ENCODE assay signal across 23 cellular contexts in the genomic region with DNA sequence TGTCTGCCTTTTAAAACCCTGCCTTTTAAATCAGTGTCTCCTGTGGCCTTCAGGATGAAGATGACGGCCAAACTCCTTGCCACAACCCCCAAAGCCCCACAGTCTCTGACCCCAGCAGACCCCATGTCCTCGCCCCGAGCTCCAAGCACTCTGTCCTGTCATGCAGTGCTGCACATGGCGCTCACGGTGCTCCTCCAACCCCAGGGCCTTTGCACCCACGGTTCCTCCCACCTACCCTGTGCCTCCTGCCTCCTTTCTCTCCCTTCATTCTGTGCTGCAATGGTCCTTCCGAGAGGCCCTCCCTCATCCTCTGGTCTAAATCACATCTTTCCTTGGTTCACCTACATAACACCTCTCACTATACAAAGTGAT.
DNase-seq lines count a peak whose midpoint lies in the region; ATAC-seq lines count a peak whose summit lies in the region.
"Had no signal": no experiment of that assay in that cellular context is flagged by ENCODE, and none has a peak within 500 bp of the region (broad histone marks: within the 10 kb centered on the region; RNA-seq: fewer than 3 reads in every experiment).

No MANE protein-coding gene starts in this region.

- H2AK5ac ChIP-seq in neuronal stem cell (ENCODE audit: low read depth, low read length): no peak overlapping the region

- H2BK15ac ChIP-seq in neuronal stem cell (ENCODE audit: low read length): no peak overlapping the region

- ATAC-seq in stimulated activated naive CD8-positive, alpha-beta T cell treated with anti-CD3 and anti-CD28 coated beads, Interleukin-15, amount 100 ng/mL, for 72 hours: no peak
- ATAC-seq: GM12878, HCT116 had no signal

- CTCF ChIA-PET in activated CD4-positive, alpha-beta memory T cell treated with anti-CD3 and anti-CD28 coated beads, Interleukin-2, amount 10 ng/mL, durations not matched to agents 7 days and 5 days (lab: Charles Lee): no interaction called here
- CTCF ChIA-PET in activated CD4-positive, alpha-beta memory T cell treated with anti-CD3 and anti-CD28 coated beads for 36 hours (lab: Charles Lee): no interaction called here

- no peak for DNase-seq in activated CD4-positive, alpha-beta memory T cell treated with anti-CD3 and anti-CD28 coated beads, Interleukin-2, amount 10 ng/mL, durations not matched to agents 7 days and 5 days
- DNase-seq in activated CD4-positive, alpha-beta memory T cell treated with anti-CD3 and anti-CD28 coated beads for 36 hours: no peak
- DNase-seq in stimulated activated naive CD8-positive, alpha-beta T cell treated with anti-CD3 and anti-CD28 coated beads, Interleukin-15, amount 100 ng/mL, for 72 hours: no peak
- DNase-seq in neuronal stem cell (ENCODE audit: low spot score): no peak
- no peak for DNase-seq in NOMO-1 treated with dmso at 0.1 percent for 144 hours (lab: John Stamatoyannopoulos, UW; ENCODE audit: unreplicated experiment)
- no peak for DNase-seq in activated T-cell treated with anti-CD3 and anti-CD28 coated beads for 4 hours
- DNase-seq: AML-193; BE2C; CD4-positive, alpha-beta T cell; CD8-positive, alpha-beta memory T cell; DMS 273 treated with DMSO at 0.1 percent for 48 hours; DMS79; EL; GDM1; GM23248; H9; HFFc6 had no signal

- no peak overlapping the region for H3K23ac ChIP-seq in neuronal stem cell (ENCODE audit: low read depth, low read length, poor library complexity)

- H2BK12ac ChIP-seq in neuronal stem cell (ENCODE audit: low read length): no peak overlapping the region

- H3K4me3 ChIP-seq in neuronal stem cell (ENCODE audit: low read length in 2 of 2): no peak overlapping the region
- H3K4me3 ChIP-seq: BLaER1 treated with 17β-estradiol and CSF1 and Interleukin-3, amounts not matched to agents 10 nM and 100 nM; GM12878; GM23248 had no signal

- no peaks in the 10 kb centered on the region for H3K4me1 Mint-ChIP-seq in activated CD4-positive, alpha-beta memory T cell treated with anti-CD3 and anti-CD28 coated beads, Interleukin-2, amount 10 ng/mL, durations not matched to agents 7 days and 5 days
- no peaks in the 10 kb centered on the region for H3K4me1 Mint-ChIP-seq in activated CD4-positive, alpha-beta memory T cell treated with anti-CD3 and anti-CD28 coated beads for 36 hours (ENCODE audit: low read depth)
- H3K4me1 Mint-ChIP-seq in stimulated activated naive CD8-positive, alpha-beta T cell treated with anti-CD3 and anti-CD28 coated beads, Interleukin-15, Interleukin-2, amounts not matched to agents 100 ng/mL and 50 ng/mL, for 24 hours (ENCODE audit: low read depth): no peaks in the 10 kb centered on the region
- no peaks in the 10 kb centered on the region for H3K4me1 Mint-ChIP-seq in stimulated activated naive CD8-positive, alpha-beta T cell treated with anti-CD3 and anti-CD28 coated beads, Interleukin-15, amount 100 ng/mL, for 72 hours
- H3K4me1 Mint-ChIP-seq: CD14-positive monocyte; CD8-positive, alpha-beta memory T cell; H9 had no signal

- no peak overlapping the region for H3K4me3 Mint-ChIP-seq in activated CD4-positive, alpha-beta memory T cell treated with anti-CD3 and anti-CD28 coated beads, Interleukin-2, amount 10 ng/mL, durations not matched to agents 7 days and 5 days
- no peak overlapping the region for H3K4me3 Mint-ChIP-seq in activated CD4-positive, alpha-beta memory T cell treated with anti-CD3 and anti-CD28 coated beads for 36 hours
- no peak overlapping the region for H3K4me3 Mint-ChIP-seq in stimulated activated naive CD8-positive, alpha-beta T cell treated with anti-CD3 and anti-CD28 coated beads, Interleukin-15, Interleukin-2, amounts not matched to agents 100 ng/mL and 50 ng/mL, for 24 hours
- H3K4me3 Mint-ChIP-seq in stimulated activated naive CD8-positive, alpha-beta T cell treated with anti-CD3 and anti-CD28 coated beads, Interleukin-15, amount 100 ng/mL, for 72 hours: no peak overlapping the region
- H3K4me3 Mint-ChIP-seq: CD14-positive monocyte; CD4-positive, alpha-beta T cell; CD8-positive, alpha-beta memory T cell; H9; HFFc6 had no signal

- no CpG with 5 or more reads among the region's 7 CpGs for WGBS in neuronal stem cell (ENCODE audit: extremely low coverage in 2 of 2, insufficient read length in 2 of 2, insufficient replicate concordance in 1 of 2), 2 donors

- no peak overlapping the region for H2BK5ac ChIP-seq in neuronal stem cell (ENCODE audit: low read length)

- peaks cover 8 to 9% of the 10 kb centered on the region in 2 donors for H3K4me1 ChIP-seq in neuronal stem cell (ENCODE audit: control insufficient read depth in 2 of 2, insufficient read depth in 1 of 2, low read depth in 1 of 2, low read length in 2 of 2)
- H3K4me1 ChIP-seq: BE2C had no signal

- H3K9ac ChIP-seq in neuronal stem cell (ENCODE audit: low read depth, low read length, poor library complexity): no peak overlapping the region
- H3K9ac ChIP-seq: BLaER1 treated with 17β-estradiol and CSF1 and Interleukin-3, amounts not matched to agents 10 nM and 100 nM; GM23248 had no signal

- no peak overlapping the region for H2BK120ac ChIP-seq in neuronal stem cell (ENCODE audit: low read depth, low read length)

- H3K79me1 ChIP-seq in neuronal stem cell (ENCODE audit: low read depth, low read length): peaks cover 1% of the 10 kb centered on the region

- no peak overlapping the region for H3K4ac ChIP-seq in neuronal stem cell (ENCODE audit: low read length)

- H4K8ac ChIP-seq in neuronal stem cell (ENCODE audit: low read depth, low read length): no peak overlapping the region

- POLR2A ChIA-PET in activated CD4-positive, alpha-beta memory T cell treated with anti-CD3 and anti-CD28 coated beads, Interleukin-2, amount 10 ng/mL, durations not matched to agents 7 days and 5 days (lab: Charles Lee): no interaction called here
- POLR2A ChIA-PET in activated CD4-positive, alpha-beta memory T cell treated with anti-CD3 and anti-CD28 coated beads for 36 hours (lab: Charles Lee): no interaction called here

- H3K18ac ChIP-seq in neuronal stem cell (ENCODE audit: low read length): no peak overlapping the region

- peak overlapping the region; percentile 11 for H2AFZ ChIP-seq in neuronal stem cell (ENCODE audit: low read length)
- H2AFZ ChIP-seq: GM23248 had no signal

- no peak overlapping the region for H4K91ac ChIP-seq in neuronal stem cell (ENCODE audit: low read depth, low read length, poor library complexity)

- no peak overlapping the region for H3K4me2 ChIP-seq in neuronal stem cell (ENCODE audit: insufficient read depth, low read length, poor library complexity, severe bottlenecking)
- H3K4me2 ChIP-seq: BLaER1 treated with 17β-estradiol and CSF1 and Interleukin-3, amounts not matched to agents 10 nM and 100 nM had no signal

- intact Hi-C loops in activated CD4-positive, alpha-beta memory T cell treated with anti-CD3 and anti-CD28 coated beads for 36 hours (cut with micrococcal nuclease): no loop called here

- no peaks in the 10 kb centered on the region for H3K9me3 Mint-ChIP-seq in activated CD4-positive, alpha-beta memory T cell treated with anti-CD3 and anti-CD28 coated beads, Interleukin-2, amount 10 ng/mL, durations not matched to agents 7 days and 5 days
- no peaks in the 10 kb centered on the region for H3K9me3 Mint-ChIP-seq in activated CD4-positive, alpha-beta memory T cell treated with anti-CD3 and anti-CD28 coated beads for 36 hours
- no peaks in the 10 kb centered on the region for H3K9me3 Mint-ChIP-seq in stimulated activated naive CD8-positive, alpha-beta T cell treated with anti-CD3 and anti-CD28 coated beads, Interleukin-15, Interleukin-2, amounts not matched to agents 100 ng/mL and 50 ng/mL, for 24 hours
- H3K9me3 Mint-ChIP-seq in stimulated activated naive CD8-positive, alpha-beta T cell treated with anti-CD3 and anti-CD28 coated beads, Interleukin-15, amount 100 ng/mL, for 72 hours: no peaks in the 10 kb centered on the region
- H3K9me3 Mint-ChIP-seq: CD14-positive monocyte; CD4-positive, alpha-beta T cell; CD8-positive, alpha-beta memory T cell; H9; HFFc6 had no signal

- H3K36me3 Mint-ChIP-seq in activated CD4-positive, alpha-beta memory T cell treated with anti-CD3 and anti-CD28 coated beads, Interleukin-2, amount 10 ng/mL, durations not matched to agents 7 days and 5 days (ENCODE audit: low read depth): no peaks in the 10 kb centered on the region
- H3K36me3 Mint-ChIP-seq in activated CD4-positive, alpha-beta memory T cell treated with anti-CD3 and anti-CD28 coated beads for 36 hours: no peaks in the 10 kb centered on the region
- no peaks in the 10 kb centered on the region for H3K36me3 Mint-ChIP-seq in stimulated activated naive CD8-positive, alpha-beta T cell treated with anti-CD3 and anti-CD28 coated beads, Interleukin-15, Interleukin-2, amounts not matched to agents 100 ng/mL and 50 ng/mL, for 24 hours (ENCODE audit: low read depth)
- H3K36me3 Mint-ChIP-seq: CD14-positive monocyte; CD8-positive, alpha-beta memory T cell had no signal

- peak overlapping the region; percentile 16 for H3K27ac Mint-ChIP-seq in activated CD4-positive, alpha-beta memory T cell treated with anti-CD3 and anti-CD28 coated beads, Interleukin-2, amount 10 ng/mL, durations not matched to agents 7 days and 5 days
- no peak overlapping the region for H3K27ac Mint-ChIP-seq in activated CD4-positive, alpha-beta memory T cell treated with anti-CD3 and anti-CD28 coated beads for 36 hours
- H3K27ac Mint-ChIP-seq in stimulated activated naive CD8-positive, alpha-beta T cell treated with anti-CD3 and anti-CD28 coated beads, Interleukin-15, Interleukin-2, amounts not matched to agents 100 ng/mL and 50 ng/mL, for 24 hours: peak overlapping the region; percentile 41
- H3K27ac Mint-ChIP-seq in stimulated activated naive CD8-positive, alpha-beta T cell treated with anti-CD3 and anti-CD28 coated beads, Interleukin-15, amount 100 ng/mL, for 72 hours: no peak overlapping the region
- H3K27ac Mint-ChIP-seq: CD4-positive, alpha-beta T cell; CD8-positive, alpha-beta memory T cell; H9; HFFc6 had no signal

- H3K36me3 ChIP-seq in neuronal stem cell (replicated peaks in 1 of 2; ENCODE audit: control insufficient read depth in 2 of 2, insufficient read depth in 2 of 2, low read length in 2 of 2): no peaks in the 10 kb centered on the region
- H3K36me3 ChIP-seq: BE2C; BLaER1 treated with 17β-estradiol and CSF1 and Interleukin-3, amounts not matched to agents 10 nM and 100 nM had no signal

- H3K27me3 ChIP-seq in neuronal stem cell (ENCODE audit: control insufficient read depth in 3 of 3, insufficient read depth in 3 of 3, low read depth in 1 of 3, low read length in 3 of 3): no peaks in the 10 kb centered on the region
- H3K27me3 ChIP-seq: BE2C; BLaER1 treated with 17β-estradiol and CSF1 and Interleukin-3, amounts not matched to agents 10 nM and 100 nM had no signal

- no peak overlapping the region for H3K14ac ChIP-seq in neuronal stem cell (ENCODE audit: low read length)

- no peaks in the 10 kb centered on the region for H3K27me3 Mint-ChIP-seq in activated CD4-positive, alpha-beta memory T cell treated with anti-CD3 and anti-CD28 coated beads, Interleukin-2, amount 10 ng/mL, durations not matched to agents 7 days and 5 days
- no peaks in the 10 kb centered on the region for H3K27me3 Mint-ChIP-seq in activated CD4-positive, alpha-beta memory T cell treated with anti-CD3 and anti-CD28 coated beads for 36 hours
- no peaks in the 10 kb centered on the region for H3K27me3 Mint-ChIP-seq in stimulated activated naive CD8-positive, alpha-beta T cell treated with anti-CD3 and anti-CD28 coated beads, Interleukin-15, Interleukin-2, amounts not matched to agents 100 ng/mL and 50 ng/mL, for 24 hours
- H3K27me3 Mint-ChIP-seq in stimulated activated naive CD8-positive, alpha-beta T cell treated with anti-CD3 and anti-CD28 coated beads, Interleukin-15, amount 100 ng/mL, for 72 hours: no peaks in the 10 kb centered on the region
- H3K27me3 Mint-ChIP-seq: CD4-positive, alpha-beta T cell had no signal

- H3K9me3 ChIP-seq in neuronal stem cell (replicated peaks in 1 of 2; ENCODE audit: control insufficient read depth in 2 of 2, insufficient read depth in 1 of 2, low read depth in 1 of 2, low read length in 2 of 2): no peaks in the 10 kb centered on the region
- H3K9me3 ChIP-seq: BE2C; BLaER1 treated with 17β-estradiol and CSF1 and Interleukin-3, amounts not matched to agents 10 nM and 100 nM had no signal

- H3K27ac ChIP-seq in neuronal stem cell (replicated peaks; ENCODE audit: low read length): no peak overlapping the region
- H3K27ac ChIP-seq: 22Rv1; BLaER1 treated with 17β-estradiol and CSF1 and Interleukin-3, amounts not matched to agents 10 nM and 100 nM; GM23248 had no signal

Comparison
In these comparisons a context has a peak if more than half of its experiments do, and no peak if none do; other contexts are left out.
1. H3K27ac Mint-ChIP-seq: peak in activated CD4-positive, alpha-beta memory T cell treated with anti-CD3 and anti-CD28 coated beads, Interleukin-2, amount 10 ng/mL, durations not matched to agents 7 days and 5 days (single experiment) and stimulated activated naive CD8-positive, alpha-beta T cell treated with anti-CD3 and anti-CD28 coated beads, Interleukin-15, Interleukin-2, amounts not matched to agents 100 ng/mL and 50 ng/mL, for 24 hours (single experiment); none in activated CD4-positive, alpha-beta memory T cell treated with anti-CD3 and anti-CD28 coated beads for 36 hours (single experiment) and stimulated activated naive CD8-positive, alpha-beta T cell treated with anti-CD3 and anti-CD28 coated beads, Interleukin-15, amount 100 ng/mL, for 72 hours (0 of 2).